Comparison of ENCODE assay signal across 9 cellular contexts in genomic region chr15:57610130-57610529, GRCh38. TPM values are rescaled to one million over a fixed set of nuclear protein-coding genes. Genes with fewer than 3 reads are reported as not detected.
DNase-seq lines count a peak whose midpoint lies in the region; ATAC-seq and TF ChIP-seq lines count a peak whose summit lies in the region.
"Had no signal": no experiment of that assay in that cellular context is flagged by ENCODE, and none has a peak within 500 bp of the region (broad histone marks: within the 10 kb centered on the region; RNA-seq: fewer than 3 reads in every experiment).

No MANE protein-coding gene starts in this region.

- H3K79me1 ChIP-seq in mesenchymal stem cell (replicated peaks; ENCODE audit: low read length, poor library complexity, severe bottlenecking) = no peaks in the 10 kb centered on the region

- H2AFZ ChIP-seq in mesenchymal stem cell (ENCODE audit: low read depth, low read length) = peak overlapping the region; percentile 36

- peak; percentile 76 for DNase-seq in A172 (ENCODE audit: low spot score)
- DNase-seq in KBM-7 = peak; percentile 5
- peak; percentile 89 for DNase-seq in dermis blood vessel endothelial cell
- DNase-seq in mesenchymal stem cell = peak; percentile 19
- DNase-seq in upper lobe of right lung = no peak
- DNase-seq in activated naive CD4-positive, alpha-beta T cell treated with anti-CD3 and anti-CD28 coated beads for 36 hours = no peak
- no peak for DNase-seq in CD14-positive monocyte (ENCODE audit: low spot score)
- no peak for DNase-seq in NCI-H510A treated with DMSO at 0.1 percent for 48 hours (lab: John Stamatoyannopoulos, UW)

- H3K4me1 Mint-ChIP-seq in activated naive CD4-positive, alpha-beta T cell treated with anti-CD3 and anti-CD28 coated beads for 36 hours (ENCODE audit: low read depth) = no peaks in the 10 kb centered on the region
- H3K4me1 Mint-ChIP-seq in CD14-positive monocyte = peaks cover 21% of the 10 kb centered on the region

- no peaks in the 10 kb centered on the region for H3K27me3 ChIP-seq in mesenchymal stem cell (ENCODE audit: control insufficient read depth in 1 of 2, insufficient read depth in 1 of 2, low read length in 2 of 2)
- H3K27me3 ChIP-seq in upper lobe of right lung = no peaks in the 10 kb centered on the region
- H3K27me3 ChIP-seq: BLaER1 had no signal

- 30% methylated on average over 8 of the region's 8 CpGs for WGBS in mesenchymal stem cell

- H3K27ac ChIP-seq in mesenchymal stem cell (ENCODE audit: low read length, poor library complexity, severe bottlenecking) = no peak overlapping the region
- H3K27ac ChIP-seq in upper lobe of right lung = no peak overlapping the region
- H3K27ac ChIP-seq: BLaER1 had no signal

- no peak overlapping the region for H3K18ac ChIP-seq in mesenchymal stem cell (ENCODE audit: low read depth in 1 of 2, low read length in 2 of 2)

- H3K4me3 ChIP-seq in mesenchymal stem cell (ENCODE audit: insufficient read depth in 1 of 2, low read depth in 1 of 2, low read length in 2 of 2) = no peak overlapping the region
- H3K4me3 ChIP-seq in upper lobe of right lung = no peak overlapping the region
- H3K4me3 ChIP-seq: BLaER1 had no signal

- H3K4ac ChIP-seq in mesenchymal stem cell (ENCODE audit: low read depth in 1 of 2, low read length in 2 of 2) = no peak overlapping the region

- no peak overlapping the region for H2BK5ac ChIP-seq in mesenchymal stem cell (ENCODE audit: low read depth, low read length, poor library complexity, severe bottlenecking)

- CTCF ChIA-PET in activated naive CD4-positive, alpha-beta T cell treated with anti-CD3 and anti-CD28 coated beads for 36 hours (lab: Charles Lee) = interaction anchor here (0.5 to 1.1 kb wide), 4 partner anchors 19 to 127 kb away, joined by 3 to 5 read pairs (median 4); no protein-coding TSS in a partner anchor

- peaks cover 7% of the 10 kb centered on the region for H3K4me1 ChIP-seq in mesenchymal stem cell (ENCODE audit: control insufficient read depth, insufficient read depth, low read depth, low read length)
- no peaks in the 10 kb centered on the region for H3K4me1 ChIP-seq in upper lobe of right lung
- H3K4me1 ChIP-seq: BLaER1 had no signal

- H3K4me2 ChIP-seq in mesenchymal stem cell (ENCODE audit: low read length, poor library complexity, severe bottlenecking) = peak overlapping the region; percentile 33
- H3K4me2 ChIP-seq: BLaER1 had no signal

- no peak overlapping the region for H2BK15ac ChIP-seq in mesenchymal stem cell (ENCODE audit: low read depth, poor library complexity, severe bottlenecking)

- TF ChIP-seq CTCF in upper lobe of right lung (IDR thresholded peaks at IDR 0.05) (no peak), CD14-positive monocyte (IDR thresholded peaks at IDR 0.05) (no peak)

- no peak overlapping the region for H2AK5ac ChIP-seq in mesenchymal stem cell (ENCODE audit: low read length, severe bottlenecking)

- no peak overlapping the region for H2BK12ac ChIP-seq in mesenchymal stem cell (ENCODE audit: low read length in 2 of 2)

- in situ Hi-C loops in KBM-7 (cut with MboI; ENCODE audit: low pct_unique_long_range_greater_than_20kb, low sequenced_read_pairs) = no loop called here

- no peaks in the 10 kb centered on the region for H3K36me3 ChIP-seq in mesenchymal stem cell (ENCODE audit: control insufficient read depth in 1 of 2, insufficient read depth in 2 of 2, low read depth in 1 of 2, low read length in 2 of 2)
- H3K36me3 ChIP-seq in upper lobe of right lung = no peaks in the 10 kb centered on the region
- H3K36me3 ChIP-seq: BLaER1 had no signal

- H2BK120ac ChIP-seq in mesenchymal stem cell (ENCODE audit: low read depth, low read length) = no peak overlapping the region

- H3K27ac Mint-ChIP-seq in activated naive CD4-positive, alpha-beta T cell treated with anti-CD3 and anti-CD28 coated beads for 36 hours = no peak overlapping the region
- H3K27ac Mint-ChIP-seq in CD14-positive monocyte = no peak overlapping the region

- no peak overlapping the region for H4K8ac ChIP-seq in mesenchymal stem cell (ENCODE audit: low read length)

- H4K91ac ChIP-seq in mesenchymal stem cell (ENCODE audit: low read length) = no peak overlapping the region

- H3K9me3 Mint-ChIP-seq in activated naive CD4-positive, alpha-beta T cell treated with anti-CD3 and anti-CD28 coated beads for 36 hours = no peaks in the 10 kb centered on the region
- H3K9me3 Mint-ChIP-seq in CD14-positive monocyte = no peaks in the 10 kb centered on the region

- no peak overlapping the region for H3K9ac ChIP-seq in mesenchymal stem cell (ENCODE audit: low read length)
- H3K9ac ChIP-seq: BLaER1 had no signal

- H3K23ac ChIP-seq in mesenchymal stem cell (ENCODE audit: low read length in 2 of 2) = no peak overlapping the region

- no peak overlapping the region for H3K14ac ChIP-seq in mesenchymal stem cell (ENCODE audit: low read length in 2 of 2)

- no peaks in the 10 kb centered on the region for H3K36me3 Mint-ChIP-seq in activated naive CD4-positive, alpha-beta T cell treated with anti-CD3 and anti-CD28 coated beads for 36 hours (ENCODE audit: low read depth)
- H3K36me3 Mint-ChIP-seq in CD14-positive monocyte = no peaks in the 10 kb centered on the region

- H3K27me3 Mint-ChIP-seq in activated naive CD4-positive, alpha-beta T cell treated with anti-CD3 and anti-CD28 coated beads for 36 hours (ENCODE audit: low read depth) = no peaks in the 10 kb centered on the region
- peaks cover 0 to 2% (median 0%) of the 10 kb centered on the region in 3 donors for H3K27me3 Mint-ChIP-seq in CD14-positive monocyte (ENCODE audit: low read depth in 3 of 3)

- no peaks in the 10 kb centered on the region for H3K9me3 ChIP-seq in mesenchymal stem cell (ENCODE audit: control insufficient read depth, low read length)
- H3K9me3 ChIP-seq in upper lobe of right lung = no peaks in the 10 kb centered on the region
- H3K9me3 ChIP-seq: BLaER1 had no signal

- no peak for ATAC-seq in upper lobe of right lung

- no peak overlapping the region for H3K4me3 Mint-ChIP-seq in activated naive CD4-positive, alpha-beta T cell treated with anti-CD3 and anti-CD28 coated beads for 36 hours
- H3K4me3 Mint-ChIP-seq in CD14-positive monocyte = no peak overlapping the region

- intact Hi-C loops in upper lobe of right lung (cut with DNase I) = no loop called here
- intact Hi-C loops in activated naive CD4-positive, alpha-beta T cell treated with anti-CD3 and anti-CD28 coated beads for 36 hours (cut with micrococcal nuclease) = no loop called here
- intact Hi-C loops in CD14-positive monocyte (cut with micrococcal nuclease) = no loop called here

RNA-seq across cellular contexts. Expression of gene MYZAP, which starts 18.4 kb away (rescaled TPM):
- total RNA-seq in A172 (2014; rRNA removed; shearing (Covaris generic)) = 3.2 and 4.3 TPM in 2 replicates
- total RNA-seq in dermis blood vessel endothelial cell (82.5 and 94.7 TPM in 2 replicates), upper lobe of right lung (30.9 TPM)
- 0.08 TPM for polyA plus RNA-seq in mesenchymal stem cell (2013, experiment 1 of 2)
- polyA plus RNA-seq in mesenchymal stem cell (2013, experiment 2 of 2) = not detected
- under 1 TPM; 0.38 to 0.40 TPM for total RNA-seq in activated naive CD4-positive, alpha-beta T cell treated with anti-CD3 and anti-CD28 coated beads for 36 hours
- polyA plus RNA-seq in CD14-positive monocyte = under 1 TPM; 0.12 to 0.13 TPM

Comparison
In these comparisons a context has a peak if more than half of its experiments do, and no peak if none do; other contexts are left out.
1. DNase-seq: peak in A172 (single experiment), KBM-7 (single experiment), dermis blood vessel endothelial cell (single experiment) and mesenchymal stem cell (single experiment); none in upper lobe of right lung (single experiment), activated naive CD4-positive, alpha-beta T cell treated with anti-CD3 and anti-CD28 coated beads for 36 hours (single experiment), CD14-positive monocyte (single experiment) and NCI-H510A treated with DMSO at 0.1 percent for 48 hours (single experiment).